In genomic region chr2:45342-46130, GRCh38 we compare ENCODE assay signal across 8 cellular contexts. TPM values are rescaled to one million over a fixed set of nuclear protein-coding genes. Genes with fewer than 3 reads are reported as not detected.
DNase-seq lines count a peak whose midpoint lies in the region; ATAC-seq and TF ChIP-seq lines count a peak whose summit lies in the region.

No MANE protein-coding gene starts in this region.

- no peak overlapping the region for H4K8ac ChIP-seq in mesenchymal stem cell (ENCODE audit: low read length)

- no peak overlapping the region for H3K9ac ChIP-seq in mesenchymal stem cell (ENCODE audit: low read length)

- H2BK5ac ChIP-seq in mesenchymal stem cell (ENCODE audit: low read depth, low read length, poor library complexity, severe bottlenecking): no peak overlapping the region

- no peak for TF ChIP-seq CTCF in MCF 10A (IDR thresholded peaks at IDR 0.05; ENCODE audit: unreplicated experiment)
- TF ChIP-seq CTCF in upper lobe of right lung (IDR thresholded peaks at IDR 0.05): no peak

- H3K27me3 ChIP-seq in mesenchymal stem cell (ENCODE audit: control insufficient read depth in 1 of 2, insufficient read depth in 1 of 2, low read length in 2 of 2) (peaks cover 37 to 45% of the 10 kb centered on the region in 2 experiments), upper lobe of right lung (peaks cover 21% of the 10 kb centered on the region)

- H3K36me3 ChIP-seq in mesenchymal stem cell (ENCODE audit: control insufficient read depth in 1 of 2, insufficient read depth in 2 of 2, low read depth in 1 of 2, low read length in 2 of 2) (no peaks in the 10 kb centered on the region), upper lobe of right lung (peaks cover 10% of the 10 kb centered on the region)

- H3K36me3 Mint-ChIP-seq in MCF 10A (ENCODE audit: insufficient read depth, unreplicated experiment): peaks cover 18% of the 10 kb centered on the region

- WGBS in mesenchymal stem cell: 5% methylated on average over 49 of the region's 76 CpGs

- peaks cover 20% of the 10 kb centered on the region for H3K4me1 ChIP-seq in mesenchymal stem cell (ENCODE audit: control insufficient read depth, insufficient read depth, low read depth, low read length)
- peaks cover 4% of the 10 kb centered on the region for H3K4me1 ChIP-seq in upper lobe of right lung

- ATAC-seq in upper lobe of right lung: peak; percentile 0

- no peak overlapping the region for H2AFZ ChIP-seq in mesenchymal stem cell (ENCODE audit: low read depth, low read length)

- H3K4me1 Mint-ChIP-seq in MCF 10A (ENCODE audit: insufficient read depth, unreplicated experiment): peaks cover 21% of the 10 kb centered on the region

- H3K4me3 ChIP-seq in mesenchymal stem cell (ENCODE audit: insufficient read depth in 1 of 2, low read depth in 1 of 2, low read length in 2 of 2) (peak overlapping the region in 1 of 2 experiments; percentile 51), upper lobe of right lung (peak overlapping the region; percentile 63)

- no peak overlapping the region for H3K27ac ChIP-seq in mesenchymal stem cell (ENCODE audit: low read length, poor library complexity, severe bottlenecking)
- peak overlapping the region; percentile 90 for H3K27ac ChIP-seq in upper lobe of right lung

- H3K9me3 Mint-ChIP-seq in MCF 10A (ENCODE audit: unreplicated experiment): no peaks in the 10 kb centered on the region

- no peak overlapping the region for H2BK15ac ChIP-seq in mesenchymal stem cell (ENCODE audit: low read depth, poor library complexity, severe bottlenecking)

- no peak overlapping the region for H3K14ac ChIP-seq in mesenchymal stem cell (ENCODE audit: low read length in 2 of 2)

- no peak overlapping the region for H3K23ac ChIP-seq in mesenchymal stem cell (ENCODE audit: low read length in 2 of 2)

- H3K9me3 ChIP-seq in mesenchymal stem cell (ENCODE audit: control insufficient read depth, low read length) (no peaks in the 10 kb centered on the region), upper lobe of right lung (no peaks in the 10 kb centered on the region)

- no peaks in the 10 kb centered on the region for H3K79me1 ChIP-seq in mesenchymal stem cell (replicated peaks; ENCODE audit: low read length, poor library complexity, severe bottlenecking)

- no peaks in the 10 kb centered on the region for H3K27me3 Mint-ChIP-seq in MCF 10A (ENCODE audit: insufficient read depth, unreplicated experiment)

- H4K91ac ChIP-seq in mesenchymal stem cell (ENCODE audit: low read length): no peak overlapping the region

- H3K4ac ChIP-seq in mesenchymal stem cell (ENCODE audit: low read depth in 1 of 2, low read length in 2 of 2): no peak overlapping the region

- peak; percentile 10 for DNase-seq in activated naive CD4-positive, alpha-beta T cell treated with Interleukin-2 at 50 U/mL for 16 hours
- DNase-seq in activated naive CD4-positive, alpha-beta T cell (lab: John Stamatoyannopoulos, UW): no peak
- DNase-seq in MCF 10A (ENCODE audit: unreplicated experiment) (peak; percentile 28), mesenchymal stem cell (no peak), upper lobe of right lung (peak; percentile 67), NCI-H524 treated with DMSO at 0.1 percent for 48 hours (lab: John Stamatoyannopoulos, UW) (no peak), epidermal melanocyte (ENCODE audit: insufficient read length, low spot score) (no peak), head of caudate nucleus (no peak)

- intact Hi-C loops in MCF 10A (cut with micrococcal nuclease) (loop anchor here (1.0 kb wide), 1 partner anchor 97 kb away; no protein-coding TSS in a partner anchor), upper lobe of right lung (cut with DNase I) (no loop called here), head of caudate nucleus (cut with DNase I) (no loop called here)

- peak overlapping the region; percentile 59 for H3K27ac Mint-ChIP-seq in MCF 10A (ENCODE audit: low read depth, unreplicated experiment)

- no peak overlapping the region for H3K18ac ChIP-seq in mesenchymal stem cell (ENCODE audit: low read depth in 1 of 2, low read length in 2 of 2)

- no TSS peak for BruUV-seq in MCF 10A (replicated peaks; lab: Mats Ljungman, UMichigan)

- peak overlapping the region; percentile 54 for H3K4me2 ChIP-seq in mesenchymal stem cell (ENCODE audit: low read length, poor library complexity, severe bottlenecking)

- POLR2A ChIA-PET in MCF 10A (lab: Yijun Ruan, JAX): interaction anchor here (0.8 to 7.1 kb wide), 21 partner anchors 10 to 130 kb away, joined by 3 to 89 read pairs (median 6); no protein-coding TSS in a partner anchor

- no peak overlapping the region for H2AK5ac ChIP-seq in mesenchymal stem cell (ENCODE audit: low read length, severe bottlenecking)

- CTCF ChIA-PET in MCF 10A (lab: Yijun Ruan, JAX): interaction anchor here (0.6 to 4.4 kb wide), 15 partner anchors 9 to 1380 kb away, joined by 3 to 54 read pairs (median 3); no protein-coding TSS in a partner anchor

- no peak overlapping the region for H2BK12ac ChIP-seq in mesenchymal stem cell (ENCODE audit: low read length in 2 of 2)

- no peak overlapping the region for H2BK120ac ChIP-seq in mesenchymal stem cell (ENCODE audit: low read depth, low read length)

- peak overlapping the region; percentile 86 for H3K4me3 Mint-ChIP-seq in MCF 10A (ENCODE audit: unreplicated experiment)

RNA-seq across cellular contexts. Expression of gene FAM110C, which starts 0.8 kb away (rescaled TPM):
- total RNA-seq in MCF 10A (2022): 8.3 and 10.3 TPM in 2 replicates
- not detected for polyA plus RNA-seq in mesenchymal stem cell (2013, experiment 1 of 2)
- not detected for polyA plus RNA-seq in mesenchymal stem cell (2013, experiment 2 of 2)
- 4.8 TPM for total RNA-seq in upper lobe of right lung

Comparison
In these comparisons a context has a peak if more than half of its experiments do, and no peak if none do; other contexts are left out.
1. DNase-seq: peak in activated naive CD4-positive, alpha-beta T cell treated with Interleukin-2 at 50 U/mL for 16 hours (single experiment), MCF 10A (single experiment) and upper lobe of right lung (single experiment); none in activated naive CD4-positive, alpha-beta T cell (0 of 4), mesenchymal stem cell (single experiment), NCI-H524 treated with DMSO at 0.1 percent for 48 hours (single experiment), epidermal melanocyte (single experiment) and head of caudate nucleus (0 of 42).